In the genomic region with DNA sequence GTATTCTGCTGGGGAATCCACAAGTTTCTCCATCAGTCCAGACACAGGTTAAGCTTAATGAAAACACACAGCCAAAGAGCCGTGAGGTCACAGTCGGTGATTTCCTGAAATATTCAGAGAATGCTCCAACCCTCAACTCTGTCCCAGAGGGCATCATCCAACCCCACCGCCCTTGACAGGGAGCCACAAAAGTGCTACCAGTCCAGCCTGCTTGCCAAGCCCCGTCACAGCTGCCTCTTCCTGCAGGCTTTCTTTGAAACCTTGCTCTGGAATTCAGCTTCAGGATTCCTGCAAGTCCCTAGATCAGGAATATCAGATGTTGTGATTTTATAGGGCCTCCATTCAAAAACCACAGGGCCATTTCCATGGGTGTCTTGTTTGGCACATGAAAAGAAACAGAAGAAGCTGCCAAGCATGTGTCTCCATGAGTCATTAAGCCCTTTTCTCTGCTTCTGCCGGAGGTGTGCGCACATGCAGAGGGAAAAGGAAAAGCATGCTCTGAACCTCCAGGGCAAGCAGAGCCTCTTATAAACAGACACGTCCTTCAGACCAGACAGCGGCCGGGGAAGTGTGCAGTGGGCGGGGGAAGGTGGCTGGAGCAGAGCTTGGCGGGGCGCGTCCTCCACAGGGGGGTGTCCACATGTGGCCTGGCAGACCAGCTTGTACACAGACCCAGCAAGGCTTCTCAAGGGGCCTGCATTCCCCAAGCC, we compare ENCODE assay signal across 9 cellular contexts.
DNase-seq lines count a peak whose midpoint lies in the region; ATAC-seq lines count a peak whose summit lies in the region.
"Had no signal": no experiment of that assay in that cellular context is flagged by ENCODE, and none has a peak within 500 bp of the region (broad histone marks: within the 10 kb centered on the region; RNA-seq: fewer than 3 reads in every experiment).

No MANE protein-coding gene starts in this region.

- peak; percentile 56 for ATAC-seq in activated T-helper 17 cell treated with anti-CD3 and anti-CD28 coated beads, Interleukin-2, amount 50 U/mL, for 72 hours (replicated peaks)
- peak; percentile 2 for ATAC-seq in stimulated activated memory B cell treated with anti-CD40 and anti-IgM and Interleukin-4, amounts not matched to agents 10 μg/mL and 1 μg/mL and 100 μg/mL, for 72 hours
- no peak for ATAC-seq in GM21619 (IDR thresholded peaks at IDR 0.05; ENCODE audit: unreplicated experiment)

- no peaks in the 10 kb centered on the region for H3K36me3 Mint-ChIP-seq in activated T-helper 17 cell treated with anti-CD3 and anti-CD28 coated beads, Interleukin-2, amount 50 U/mL, for 72 hours (ENCODE audit: low read depth)
- H3K36me3 Mint-ChIP-seq in stimulated activated memory B cell treated with anti-CD40 and anti-IgM and Interleukin-4, amounts not matched to agents 10 μg/mL and 1 μg/mL and 100 μg/mL, for 72 hours, result no peaks in the 10 kb centered on the region

- no peaks in the 10 kb centered on the region for H3K27me3 Mint-ChIP-seq in activated T-helper 17 cell treated with anti-CD3 and anti-CD28 coated beads, Interleukin-2, amount 50 U/mL, for 72 hours
- H3K27me3 Mint-ChIP-seq in stimulated activated memory B cell treated with anti-CD40 and anti-IgM and Interleukin-4, amounts not matched to agents 10 μg/mL and 1 μg/mL and 100 μg/mL, for 72 hours, result peaks cover 54% of the 10 kb centered on the region

- peak overlapping the region; percentile 95 for H3K27ac Mint-ChIP-seq in activated T-helper 17 cell treated with anti-CD3 and anti-CD28 coated beads, Interleukin-2, amount 50 U/mL, for 72 hours
- peak overlapping the region; percentile 62 for H3K27ac Mint-ChIP-seq in stimulated activated memory B cell treated with anti-CD40 and anti-IgM and Interleukin-4, amounts not matched to agents 10 μg/mL and 1 μg/mL and 100 μg/mL, for 72 hours
- H3K27ac Mint-ChIP-seq: activated naive CD8-positive, alpha-beta T cell treated with anti-CD3 and anti-CD28 coated beads, Interleukin-2, amount 10 ng/mL, durations not matched to agents 7 days and 5 days had no signal

- peak overlapping the region; percentile 70 for H3K4me3 Mint-ChIP-seq in activated T-helper 17 cell treated with anti-CD3 and anti-CD28 coated beads, Interleukin-2, amount 50 U/mL, for 72 hours
- no peak overlapping the region for H3K4me3 Mint-ChIP-seq in stimulated activated memory B cell treated with anti-CD40 and anti-IgM and Interleukin-4, amounts not matched to agents 10 μg/mL and 1 μg/mL and 100 μg/mL, for 72 hours
- H3K4me3 Mint-ChIP-seq: activated naive CD8-positive, alpha-beta T cell treated with anti-CD3 and anti-CD28 coated beads, Interleukin-2, amount 10 ng/mL, durations not matched to agents 7 days and 5 days had no signal

- peaks cover 3% of the 10 kb centered on the region for H3K9me3 Mint-ChIP-seq in activated T-helper 17 cell treated with anti-CD3 and anti-CD28 coated beads, Interleukin-2, amount 50 U/mL, for 72 hours
- H3K9me3 Mint-ChIP-seq in stimulated activated memory B cell treated with anti-CD40 and anti-IgM and Interleukin-4, amounts not matched to agents 10 μg/mL and 1 μg/mL and 100 μg/mL, for 72 hours, result peaks cover 2% of the 10 kb centered on the region

- DNase-seq in stimulated activated CD4-positive, alpha-beta T cell treated with anti-CD3 and anti-CD28 coated beads, Interleukin-1b, Interleukin-23, amount 100 ng/mL, for 48 hours, result peak; percentile 52
- DNase-seq in stimulated activated CD4-positive, alpha-beta T cell treated with anti-CD3 and anti-CD28 coated beads, Interleukin-12 subunit alpha, Interleukin-12 subunit beta, amount 100 ng/mL, for 4 hours, result no peak
- peak; percentile 33 for DNase-seq in iPS-NIHi11 (ENCODE audit: low spot score)
- no peak for DNase-seq in NCI-H128 (lab: John Stamatoyannopoulos, UW; ENCODE audit: unreplicated experiment)
- DNase-seq in NCI-H82 (lab: John Stamatoyannopoulos, UW), result no peak
- DNase-seq: activated naive CD8-positive, alpha-beta T cell treated with anti-CD3 and anti-CD28 coated beads, Interleukin-2, amount 10 ng/mL, durations not matched to agents 7 days and 5 days had no signal

- H3K4me1 Mint-ChIP-seq in activated T-helper 17 cell treated with anti-CD3 and anti-CD28 coated beads, Interleukin-2, amount 50 U/mL, for 72 hours, result peaks cover 55% of the 10 kb centered on the region
- peaks cover 55% of the 10 kb centered on the region for H3K4me1 Mint-ChIP-seq in stimulated activated memory B cell treated with anti-CD40 and anti-IgM and Interleukin-4, amounts not matched to agents 10 μg/mL and 1 μg/mL and 100 μg/mL, for 72 hours

Comparison
In these comparisons a context has a peak if more than half of its experiments do, and no peak if none do; other contexts are left out.
1. DNase-seq: peak in stimulated activated CD4-positive, alpha-beta T cell treated with anti-CD3 and anti-CD28 coated beads, Interleukin-1b, Interleukin-23, amount 100 ng/mL, for 48 hours (single experiment) and iPS-NIHi11 (single experiment); none in stimulated activated CD4-positive, alpha-beta T cell treated with anti-CD3 and anti-CD28 coated beads, Interleukin-12 subunit alpha, Interleukin-12 subunit beta, amount 100 ng/mL, for 4 hours (single experiment), NCI-H128 (single experiment) and NCI-H82 (single experiment).